ENCODE assay signal across 21 cellular contexts in genomic region chr13:49322702-49323101, GRCh38.
"Had no signal": no experiment of that assay in that cellular context is flagged by ENCODE, and none has a peak within 500 bp of the region (broad histone marks: within the 10 kb centered on the region; RNA-seq: fewer than 3 reads in every experiment).

No MANE protein-coding gene starts in this region.

- H3K27me3 ChIP-seq: colonic mucosa, dorsolateral prefrontal cortex, esophagus muscularis mucosa, foreskin keratinocyte, gastroesophageal sphincter, heart left ventricle, hepatocyte, left lung had no signal

- H3K4me1 ChIP-seq: colonic mucosa, foreskin keratinocyte, left lung, lower lobe of right lung had no signal

- H3K4me3 Mint-ChIP-seq: immature natural killer cell, mesothelial cell of epicardium had no signal

- H3K4me1 Mint-ChIP-seq: mesothelial cell of epicardium had no signal

- H3K4me3 ChIP-seq: colonic mucosa, dorsolateral prefrontal cortex, esophagus muscularis mucosa, gastroesophageal sphincter, heart left ventricle, hepatocyte, left lung, lower lobe of right lung, mucosa of descending colon had no signal

- H3K36me3 ChIP-seq: colonic mucosa, left lung, lower lobe of right lung had no signal

- H3K4me2 ChIP-seq: hepatocyte had no signal

- H3K9me3 ChIP-seq: colonic mucosa, esophagus muscularis mucosa, gastroesophageal sphincter, heart left ventricle, left lung, lower lobe of right lung, mucosa of descending colon had no signal

- H2AFZ ChIP-seq: hepatocyte had no signal

- DNase-seq: cerebellar nuclear complex; colonic mucosa; dermis blood vessel endothelial cell; dorsolateral prefrontal cortex; effector CD4-positive, alpha-beta T cell; effector memory CD4-positive, alpha-beta T cell; foreskin keratinocyte; heart left ventricle; hypothalamus; immature natural killer cell; islet precursor cell; kidney; kidney glomerular epithelial cell; left lung; lower lobe of right lung; mesenchymal stem cell; mucosa of descending colon had no signal

- ATAC-seq: foreskin keratinocyte, gastroesophageal sphincter, left lung, lower lobe of right lung, mucosa of descending colon had no signal

- H3K27ac Mint-ChIP-seq: mesothelial cell of epicardium had no signal

- H3K27ac ChIP-seq: colonic mucosa, dorsolateral prefrontal cortex, esophagus muscularis mucosa, foreskin keratinocyte, gastroesophageal sphincter, hepatocyte, left lung, lower lobe of right lung had no signal

- H3K9me3 Mint-ChIP-seq: immature natural killer cell, mesothelial cell of epicardium had no signal

- H3K79me2 ChIP-seq: hepatocyte had no signal
